In the genomic region with DNA sequence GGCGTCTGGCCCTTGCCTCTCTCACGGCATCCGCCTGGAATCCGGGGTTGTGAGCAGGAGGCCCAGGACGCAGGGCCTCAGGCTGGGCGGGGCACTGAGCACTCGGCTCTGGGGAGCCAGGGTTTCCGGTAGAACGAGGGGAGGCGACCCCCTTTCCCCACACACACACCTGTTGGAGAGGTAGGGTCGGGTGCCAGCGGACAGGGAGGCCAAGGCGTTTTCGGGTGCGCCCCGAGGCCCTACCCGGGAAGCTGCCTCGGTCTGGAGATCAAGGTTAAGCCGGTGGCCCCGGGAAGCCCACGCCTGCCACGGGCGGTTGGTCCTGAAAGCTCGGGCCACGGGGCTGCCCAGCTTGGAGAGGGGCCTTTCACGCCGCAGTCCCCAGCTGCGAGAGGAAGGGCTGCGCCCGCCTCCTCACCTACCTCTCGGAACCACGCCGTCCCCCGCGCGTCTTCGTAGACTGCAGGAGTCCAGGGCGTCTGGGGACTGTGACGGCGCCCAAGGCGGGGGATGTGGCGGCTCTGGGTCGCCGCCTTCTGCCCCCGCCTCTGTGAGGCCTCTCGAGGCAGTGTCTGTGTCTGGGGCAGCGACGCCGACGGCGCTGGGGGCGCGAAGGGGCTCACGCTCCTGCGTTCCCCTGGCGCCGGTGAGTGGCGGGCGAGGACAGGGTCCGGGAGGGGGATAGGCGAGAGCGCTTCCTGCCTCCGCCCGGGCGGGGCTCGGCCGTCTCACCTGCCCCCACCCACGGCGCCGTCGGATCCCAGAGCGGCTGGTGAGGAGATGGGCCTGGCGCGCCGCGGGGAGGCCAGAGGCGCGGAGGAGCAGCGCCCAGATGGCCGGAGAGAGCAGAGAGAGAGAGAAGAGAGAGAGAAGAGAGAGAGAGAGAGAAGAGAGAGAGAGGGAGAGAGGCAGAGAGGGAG, we compare ENCODE assay signal across 1 cellular context.
TF ChIP-seq lines count a peak whose summit lies in the region.

No MANE protein-coding gene starts in this region.

TF ChIP-seq in GM23338, 12 proteins besides CTCF, POLR2A, EP300 and RAD21 (continued from another document):
- TF ChIP-seq ZNF331 (CRISPR knock-in tag; IDR thresholded peaks at IDR 0.05; ENCODE audit: low read depth) (no peak), STAT1 (IDR thresholded peaks at IDR 0.05; ENCODE audit: unreplicated experiment) (no peak)
